37 cellular contexts compared by ENCODE assay signal in the genomic region with DNA sequence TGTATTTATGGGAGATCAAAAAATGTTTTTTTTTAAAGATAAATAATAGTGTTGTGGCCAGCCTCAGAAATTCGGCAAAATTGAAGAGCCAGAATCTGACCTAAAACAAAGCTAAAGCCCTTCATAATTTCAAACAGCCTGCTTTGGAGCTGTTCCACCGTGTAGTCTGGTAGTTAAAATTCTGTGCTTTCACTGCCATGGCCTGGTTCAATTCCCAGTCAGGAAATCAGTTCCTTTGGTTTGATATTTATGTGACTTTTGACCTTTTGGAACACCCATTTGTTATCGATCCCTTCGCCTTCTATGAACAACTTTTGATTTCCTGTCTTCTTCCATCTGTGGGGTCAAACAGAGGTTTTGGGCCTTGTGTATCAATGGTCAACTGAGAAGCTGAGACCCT.
DNase-seq lines count a peak whose midpoint lies in the region; ATAC-seq, FAIRE-seq and TF ChIP-seq lines count a peak whose summit lies in the region.
"Had no signal": no experiment of that assay in that cellular context is flagged by ENCODE, and none has a peak within 500 bp of the region (broad histone marks: within the 10 kb centered on the region; RNA-seq: fewer than 3 reads in every experiment).

No MANE protein-coding gene starts in this region.

- H3K4me3 ChIP-seq in right lobe of liver (no peak overlapping the region), HepG2 (replicated peaks in 1 of 3; ENCODE audit: insufficient read depth in 1 of 3, low read depth in 2 of 3, low read length in 3 of 3) (no peak overlapping the region), bronchial epithelial cell (ENCODE audit: low read depth, low read length) (no peak overlapping the region), trophoblast cell (ENCODE audit: low read depth, low read length) (no peak overlapping the region)
- H3K4me3 ChIP-seq: A549; BLaER1; BLaER1 treated with 17β-estradiol and CSF1 and Interleukin-3, amounts not matched to agents 10 nM and 100 nM had no signal

- no TSS peak for BruUV-seq in HepG2 (replicated peaks; lab: Mats Ljungman, UMichigan)

- H3K9ac ChIP-seq in HepG2 (ENCODE audit: insufficient read depth, low read depth, low read length) (no peak overlapping the region), trophoblast cell (ENCODE audit: low read length) (no peak overlapping the region)
- H3K9ac ChIP-seq: BLaER1; BLaER1 treated with 17β-estradiol and CSF1 and Interleukin-3, amounts not matched to agents 10 nM and 100 nM had no signal

- no peak overlapping the region for H3K4ac ChIP-seq in trophoblast cell (ENCODE audit: low read depth, low read length)

- DNase-seq in right lobe of liver (no peak), HepG2 (ENCODE audit: low spot score) (no peak), bronchial epithelial cell (ENCODE audit: low read depth) (no peak), left lobe of liver (ENCODE audit: low spot score) (no peak), trophoblast cell (no peak), T-helper 17 cell (no peak), GM19239 (ENCODE audit: insufficient read length, low spot score) (no peak), SK-N-DZ (ENCODE audit: low spot score) (no peak)
- DNase-seq: 8988T; ACHN; AML-193; BE2C; C1 segment of cervical spinal cord; Caco-2; Calu3; CD4-positive, alpha-beta memory T cell; CD4-positive, alpha-beta T cell; CD4-positive, CD25-positive, alpha-beta regulatory T cell; CD8-positive, alpha-beta memory T cell; CD8-positive, alpha-beta T cell; COR-L47; DMS 273 treated with DMSO at 0.1 percent for 48 hours; DMS153; DMS53; DMS79; DMS79 treated with DMSO at 0.1 percent for 48 hours; DND-41; EL had no signal

- H3K27ac ChIP-seq in right lobe of liver (no peak overlapping the region), HepG2 (ENCODE audit: extremely low read length, insufficient read depth, low read length) (no peak overlapping the region), trophoblast cell (ENCODE audit: low read depth, low read length) (no peak overlapping the region)
- H3K27ac ChIP-seq: 22Rv1; A549; BLaER1; BLaER1 treated with 17β-estradiol and CSF1 and Interleukin-3, amounts not matched to agents 10 nM and 100 nM; C4-2B had no signal

- ATAC-seq in right lobe of liver, result peak; percentile 18 to 69 (median 46)
- no peak for ATAC-seq in HepG2
- peak; percentile 65 for ATAC-seq in left lobe of liver
- ATAC-seq in T-helper 17 cell, result no peak
- ATAC-seq: A549; CD8-positive, alpha-beta T cell had no signal

- H2BK120ac ChIP-seq in trophoblast cell (ENCODE audit: insufficient read depth, low read length, poor library complexity), result no peak overlapping the region

- no peak overlapping the region for H4K8ac ChIP-seq in trophoblast cell (ENCODE audit: low read depth, low read length)

- H4K12ac ChIP-seq in trophoblast cell (ENCODE audit: low read depth, low read length), result no peak overlapping the region

- FAIRE-seq in HepG2 (lab: Jason Lieb, UNC) (no peak), bronchial epithelial cell (lab: Jason Lieb, UNC) (peak; percentile 7), GM19239 (lab: Jason Lieb, UNC) (no peak)
- FAIRE-seq: A204.1, A549, D721Med had no signal

- H3K27ac Mint-ChIP-seq in T-helper 17 cell, result no peak overlapping the region
- H3K27ac Mint-ChIP-seq: B cell; CD14-positive monocyte; CD4-positive, alpha-beta memory T cell; CD4-positive, alpha-beta T cell; CD4-positive, CD25-positive, alpha-beta regulatory T cell; CD8-positive, alpha-beta memory T cell; CD8-positive, alpha-beta T cell had no signal

- H3K79me2 ChIP-seq in HepG2 (ENCODE audit: insufficient read depth, low read length) (no peaks in the 10 kb centered on the region), trophoblast cell (ENCODE audit: control insufficient read depth, insufficient read depth, low read length, poor library complexity) (no peaks in the 10 kb centered on the region)

- H3K4me1 ChIP-seq in right lobe of liver, result no peaks in the 10 kb centered on the region
- H3K4me1 ChIP-seq in HepG2 (ENCODE audit: insufficient read depth, low read length), result no peaks in the 10 kb centered on the region
- H3K4me1 ChIP-seq in trophoblast cell (ENCODE audit: control insufficient read depth in 1 of 2, insufficient read depth in 2 of 2, low read length in 2 of 2), result peaks cover 0 to 2% of the 10 kb centered on the region in 2 experiments
- H3K4me1 ChIP-seq: A549; BE2C; BLaER1; BLaER1 treated with 17β-estradiol and CSF1 and Interleukin-3, amounts not matched to agents 10 nM and 100 nM; Caco-2 had no signal

- H3K4me2 ChIP-seq in HepG2 (ENCODE audit: low read depth, low read length) (no peak overlapping the region), trophoblast cell (ENCODE audit: low read length) (no peak overlapping the region)
- H3K4me2 ChIP-seq: A549; BLaER1; BLaER1 treated with 17β-estradiol and CSF1 and Interleukin-3, amounts not matched to agents 10 nM and 100 nM had no signal

- H4K91ac ChIP-seq in trophoblast cell (ENCODE audit: low read depth, low read length), result no peak overlapping the region

- in situ Hi-C loops in HepG2 (cut with HindIII; ENCODE audit: extremely low pct_ligation_motif_present, low pct_unique_long_range_greater_than_20kb), result no loop called here

- WGBS in right lobe of liver (ENCODE audit: insufficient coverage, low coverage, low lambda C conversion rate, missing lambda C conversion rate), result 32% methylated on average over 4 of the region's 4 CpGs
- 50% methylated on average over 4 of the region's 4 CpGs for WGBS in HepG2 (ENCODE audit: low lambda C conversion rate)
- no CpG with 5 or more reads among the region's 4 CpGs for WGBS in trophoblast cell (ENCODE audit: extremely low coverage, insufficient coverage, insufficient read length)

- H3K18ac ChIP-seq in trophoblast cell (ENCODE audit: low read length), result no peak overlapping the region

- no peaks in the 10 kb centered on the region for H4K20me1 ChIP-seq in HepG2 (ENCODE audit: insufficient read depth, low read length)
- H4K20me1 ChIP-seq: BLaER1; BLaER1 treated with 17β-estradiol and CSF1 and Interleukin-3, amounts not matched to agents 10 nM and 100 nM had no signal

- TF ChIP-seq POLR2A in right lobe of liver (IDR thresholded peaks at IDR 0.05) (no peak), HepG2 (IDR thresholded peaks at IDR 0.05; ENCODE audit: insufficient read depth in 1 of 2, low read depth in 2 of 2, low read length in 2 of 2) (no peak)

- H3K9me3 ChIP-seq in right lobe of liver (no peaks in the 10 kb centered on the region), HepG2 (ENCODE audit: low read length) (peaks cover 17% of the 10 kb centered on the region), trophoblast cell (ENCODE audit: insufficient read depth, low read depth, low read length) (peaks cover 2% of the 10 kb centered on the region), T-helper 17 cell (ENCODE audit: control insufficient read depth, low read length, poor library complexity, severe bottlenecking) (no peaks in the 10 kb centered on the region)
- H3K9me3 ChIP-seq: A549, BE2C, Caco-2 had no signal

- H3K27me3 Mint-ChIP-seq in T-helper 17 cell, result no peaks in the 10 kb centered on the region
- H3K27me3 Mint-ChIP-seq: B cell had no signal

- H3K27me3 ChIP-seq in right lobe of liver (no peaks in the 10 kb centered on the region), HepG2 (ENCODE audit: control insufficient read depth in 1 of 2, insufficient read depth in 2 of 2, low read length in 2 of 2) (no peaks in the 10 kb centered on the region), bronchial epithelial cell (ENCODE audit: control insufficient read depth, insufficient read depth, low read length) (no peaks in the 10 kb centered on the region), trophoblast cell (ENCODE audit: insufficient read depth, low read length) (no peaks in the 10 kb centered on the region)
- H3K27me3 ChIP-seq: BE2C; BLaER1; BLaER1 treated with 17β-estradiol and CSF1 and Interleukin-3, amounts not matched to agents 10 nM and 100 nM had no signal

- H3K4me3 Mint-ChIP-seq in T-helper 17 cell, result no peak overlapping the region
- H3K4me3 Mint-ChIP-seq: B cell; CD14-positive monocyte; CD4-positive, alpha-beta memory T cell; CD4-positive, alpha-beta T cell; CD4-positive, CD25-positive, alpha-beta regulatory T cell; CD8-positive, alpha-beta memory T cell; CD8-positive, alpha-beta T cell had no signal

- intact Hi-C loops in right lobe of liver (cut with DNase I), result no loop called here
- intact Hi-C loops in HepG2 (cut with micrococcal nuclease; ENCODE audit: unreplicated experiment), result no loop called here

- H3K36me3 ChIP-seq in right lobe of liver, result no peaks in the 10 kb centered on the region
- H3K36me3 ChIP-seq in HepG2 (replicated peaks in 1 of 2; ENCODE audit: control insufficient read depth in 1 of 2, insufficient read depth in 2 of 2, low read length in 2 of 2), result no peaks in the 10 kb centered on the region
- no peaks in the 10 kb centered on the region for H3K36me3 ChIP-seq in bronchial epithelial cell (ENCODE audit: control insufficient read depth, insufficient read depth, low read length)
- H3K36me3 ChIP-seq in trophoblast cell (ENCODE audit: control insufficient read depth in 1 of 2, insufficient read depth in 2 of 2, low read length in 2 of 2), result no peaks in the 10 kb centered on the region
- H3K36me3 ChIP-seq: BE2C; BLaER1; BLaER1 treated with 17β-estradiol and CSF1 and Interleukin-3, amounts not matched to agents 10 nM and 100 nM had no signal

- no peak overlapping the region for H3K14ac ChIP-seq in trophoblast cell (ENCODE audit: low read length)

- H2AK5ac ChIP-seq in trophoblast cell (ENCODE audit: low read length), result no peak overlapping the region

- no peak for TF ChIP-seq CTCF in right lobe of liver (IDR thresholded peaks at IDR 0.05)
- TF ChIP-seq CTCF in HepG2 (CRISPR knock-in tag; IDR thresholded peaks at IDR 0.05), result no peak
- no peak for TF ChIP-seq CTCF in bronchial epithelial cell (IDR thresholded peaks at IDR 0.05; ENCODE audit: insufficient read depth, low read length, severe bottlenecking)

- CTCF ChIA-PET in HepG2 (lab: Yijun Ruan, JAX; ENCODE audit: low intra/inter-chr PET ratio, low total read pairs), result no interaction called here

- POLR2A ChIA-PET in HepG2 (lab: Yijun Ruan, JAX), result no interaction called here

- no peak overlapping the region for H2AFZ ChIP-seq in HepG2 (ENCODE audit: low read length)
- no peak overlapping the region for H2AFZ ChIP-seq in trophoblast cell (ENCODE audit: insufficient read depth, low read length, poor library complexity)

- TF ChIP-seq EP300 in HepG2 (IDR thresholded peaks at IDR 0.05; ENCODE audit: low read depth in 2 of 2, low read length in 2 of 2) (no peak), HepG2 (CRISPR knock-in tag; IDR thresholded peaks at IDR 0.05; ENCODE audit: borderline replicate concordance) (no peak)

- no peaks in the 10 kb centered on the region for H3K79me1 ChIP-seq in trophoblast cell (ENCODE audit: low read length)

- no peak overlapping the region for H2BK5ac ChIP-seq in trophoblast cell (ENCODE audit: low read depth, low read length, poor library complexity)

- no peaks in the 10 kb centered on the region for H3K36me3 Mint-ChIP-seq in T-helper 17 cell (ENCODE audit: low read depth)
- H3K36me3 Mint-ChIP-seq: CD14-positive monocyte; CD4-positive, alpha-beta memory T cell; CD4-positive, CD25-positive, alpha-beta regulatory T cell; CD8-positive, alpha-beta memory T cell; CD8-positive, alpha-beta T cell had no signal

- H3K4me1 Mint-ChIP-seq in T-helper 17 cell, result no peaks in the 10 kb centered on the region
- H3K4me1 Mint-ChIP-seq: B cell; CD14-positive monocyte; CD4-positive, alpha-beta memory T cell; CD4-positive, CD25-positive, alpha-beta regulatory T cell; CD8-positive, alpha-beta memory T cell had no signal

- no peak for TF ChIP-seq RAD21 in HepG2 (CRISPR knock-in tag; IDR thresholded peaks at IDR 0.05)

- H3K23ac ChIP-seq in trophoblast cell (ENCODE audit: low read length), result no peak overlapping the region

- peak overlapping the region; percentile 36 for H2BK12ac ChIP-seq in trophoblast cell (ENCODE audit: low read length)

Comparison
In these comparisons a context has a peak if more than half of its experiments do, and no peak if none do; other contexts are left out.
1. ATAC-seq: peak in right lobe of liver (4 of 4) and left lobe of liver (single experiment); none in HepG2 (single experiment) and T-helper 17 cell (single experiment).